27 cellular contexts compared by ENCODE assay signal in the genomic region with DNA sequence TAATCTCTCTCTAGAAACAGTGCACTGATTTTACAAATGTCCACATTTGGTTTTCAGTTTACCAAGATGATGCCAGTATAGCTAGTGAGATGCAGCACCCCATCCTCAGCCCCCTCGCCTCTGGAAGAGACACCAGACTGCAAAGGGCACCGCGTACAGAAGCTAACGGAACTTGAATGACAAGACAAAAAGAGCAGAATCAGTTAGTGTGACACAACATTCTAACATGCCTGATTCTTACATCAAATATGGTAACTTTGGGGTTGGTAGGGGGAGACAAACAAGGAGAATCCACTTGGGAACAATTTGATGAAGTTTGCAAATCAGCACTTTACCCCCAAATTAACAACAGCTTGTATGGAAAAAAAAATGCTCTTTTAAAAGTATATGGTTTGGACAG.
"Had no signal": no experiment of that assay in that cellular context is flagged by ENCODE, and none has a peak within 500 bp of the region (broad histone marks: within the 10 kb centered on the region; RNA-seq: fewer than 3 reads in every experiment).

No MANE protein-coding gene starts in this region.

- H3K4me3 ChIP-seq: stomach, suprapubic skin, testis, thoracic aorta, thyroid gland, tibial artery, tibial nerve, transverse colon, upper lobe of left lung, upper lobe of right lung, uterus, vagina had no signal

- DNase-seq: stimulated activated CD4-positive, alpha-beta T cell treated with anti-CD3 and anti-CD28 coated beads, Interleukin-2, amount 100 ng/mL, for 48 hours; stimulated activated CD4-positive, alpha-beta T cell treated with anti-CD3 and anti-CD28 coated beads, Interleukin-4, amount 100 ng/mL, for 1 hour; stimulated activated CD4-positive, alpha-beta T cell treated with anti-CD3 and anti-CD28 coated beads, Interleukin-4, amount 100 ng/mL, for 24 hours; stimulated activated CD4-positive, alpha-beta T cell treated with anti-CD3 and anti-CD28 coated beads, Interleukin-4, amount 100 ng/mL, for 4 hours; stimulated activated CD8-positive, alpha-beta memory T cell treated with anti-CD3 and anti-CD28 coated beads, Interleukin-4, amount 100 ng/mL, for 48 hours; stimulated activated naive B cell treated with anti-CD40 and anti-IgM and Interleukin-4, amounts not matched to agents 10 μg/mL and 1 μg/mL and 100 μg/mL, for 72 hours; stimulated activated naive CD4-positive, alpha-beta T cell; stimulated activated naive CD4-positive, alpha-beta T cell treated with Interleukin-2 at 50 U/mL for 16 hours; stimulated activated naive CD8-positive, alpha-beta T cell treated with anti-CD3 and anti-CD28 coated beads, Interleukin-15, amount 100 ng/mL, for 72 hours; stimulated activated naive CD8-positive, alpha-beta T cell treated with anti-CD3 and anti-CD28 coated beads, Interleukin-15, Interleukin-2, amounts not matched to agents 100 U/mL and 50 U/mL, for 24 hours; stomach; substantia nigra; testis; thyroid gland; tibial artery; transverse colon; trophoblast cell; upper lobe of left lung; upper lobe of right lung; uterus had no signal

- H3K9me3 ChIP-seq: stomach, suprapubic skin, testis, thoracic aorta, thyroid gland, tibial artery, tibial nerve, transverse colon, upper lobe of left lung, upper lobe of right lung, uterus, vagina had no signal

- H3K27ac ChIP-seq: stomach, suprapubic skin, testis, thoracic aorta, thyroid gland, tibial artery, tibial nerve, transverse colon, upper lobe of left lung, upper lobe of right lung, uterus, vagina had no signal

- H3K36me3 ChIP-seq: stomach, suprapubic skin, thoracic aorta, tibial artery, tibial nerve, transverse colon, upper lobe of left lung, upper lobe of right lung, uterus, vagina had no signal

- FAIRE-seq: urothelium cell line had no signal

- H3K27me3 ChIP-seq: stomach, suprapubic skin, testis, thyroid gland, tibial artery, tibial nerve, transverse colon, upper lobe of left lung, upper lobe of right lung, uterus, vagina had no signal

- H3K4me1 ChIP-seq: uterus had no signal

- ATAC-seq: stimulated activated effector memory CD8-positive, alpha-beta T cell treated with anti-CD3 and anti-CD28 coated beads, Interleukin-12 subunit alpha, Interleukin-12 subunit beta, amount 100 ng/mL, for 72 hours; stimulated activated memory B cell treated with anti-CD40 and anti-IgM and Interleukin-4, amounts not matched to agents 10 μg/mL and 1 μg/mL and 100 μg/mL, for 72 hours; stimulated activated naive B cell treated with anti-CD40 and anti-IgM and Interleukin-4, amounts not matched to agents 10 μg/mL and 1 μg/mL and 100 μg/mL, for 72 hours; stimulated activated naive CD8-positive, alpha-beta T cell treated with anti-CD3 and anti-CD28 coated beads, Interleukin-15, amount 100 ng/mL, for 72 hours; stimulated activated naive CD8-positive, alpha-beta T cell treated with anti-CD3 and anti-CD28 coated beads, Interleukin-15, Interleukin-2, amounts not matched to agents 100 U/mL and 50 U/mL, for 24 hours; upper lobe of right lung had no signal
